ENCODE assay signal across 2 cellular contexts in genomic region chr1:221963742-221964141, GRCh38.
A peak's percentile ranks its signal among the peaks of the same experiment; 100 is the strongest.
TF ChIP-seq lines count a peak whose summit lies in the region.

No MANE protein-coding gene starts in this region.

TF ChIP-seq in IMR-90, 13 proteins besides CTCF, POLR2A, EP300 and RAD21:
- TF ChIP-seq MAFK (IDR thresholded peaks at IDR 0.05; ENCODE audit: low read depth, low read length) (no peak), MAZ (IDR thresholded peaks at IDR 0.05; ENCODE audit: borderline replicate concordance, low read depth, low read length) (no peak), CEBPB (IDR thresholded peaks at IDR 0.05; ENCODE audit: low read depth, low read length) (no peak), RCOR1 (IDR thresholded peaks at IDR 0.05; ENCODE audit: insufficient replicate concordance, low read length) (no peak), ELK1 (IDR thresholded peaks at IDR 0.05; ENCODE audit: borderline replicate concordance, low read depth, low read length) (no peak), CHD1 (IDR thresholded peaks at IDR 0.05; ENCODE audit: low read depth, low read length) (no peak), FOS (IDR thresholded peaks at IDR 0.05; ENCODE audit: low read depth, low read length) (no peak), SMC3 (IDR thresholded peaks at IDR 0.05; ENCODE audit: low read depth, low read length) (no peak), RFX5 (IDR thresholded peaks at IDR 0.05; ENCODE audit: low read depth, low read length) (no peak), BHLHE40 (IDR thresholded peaks at IDR 0.05; ENCODE audit: low read depth, low read length) (no peak), USF2 (IDR thresholded peaks at IDR 0.05; ENCODE audit: low read depth, low read length) (no peak), MXI1 (IDR thresholded peaks at IDR 0.05; ENCODE audit: borderline replicate concordance, low read depth, low read length) (no peak), NFE2L2 (IDR thresholded peaks at IDR 0.05; ENCODE audit: low read depth, low read length) (no peak)

TF ChIP-seq in GM12878, 131 proteins besides CTCF, POLR2A, EP300 and RAD21:
- TF ChIP-seq MEF2B (IDR thresholded peaks at IDR 0.05; ENCODE audit: partially characterized antibody, poor library complexity, severe bottlenecking) (peak; percentile 12), SMAD1 (IDR thresholded peaks at IDR 0.05; ENCODE audit: low read depth, partially characterized antibody) (no peak)
